ENCODE assay signal across 8 cellular contexts in the genomic region with DNA sequence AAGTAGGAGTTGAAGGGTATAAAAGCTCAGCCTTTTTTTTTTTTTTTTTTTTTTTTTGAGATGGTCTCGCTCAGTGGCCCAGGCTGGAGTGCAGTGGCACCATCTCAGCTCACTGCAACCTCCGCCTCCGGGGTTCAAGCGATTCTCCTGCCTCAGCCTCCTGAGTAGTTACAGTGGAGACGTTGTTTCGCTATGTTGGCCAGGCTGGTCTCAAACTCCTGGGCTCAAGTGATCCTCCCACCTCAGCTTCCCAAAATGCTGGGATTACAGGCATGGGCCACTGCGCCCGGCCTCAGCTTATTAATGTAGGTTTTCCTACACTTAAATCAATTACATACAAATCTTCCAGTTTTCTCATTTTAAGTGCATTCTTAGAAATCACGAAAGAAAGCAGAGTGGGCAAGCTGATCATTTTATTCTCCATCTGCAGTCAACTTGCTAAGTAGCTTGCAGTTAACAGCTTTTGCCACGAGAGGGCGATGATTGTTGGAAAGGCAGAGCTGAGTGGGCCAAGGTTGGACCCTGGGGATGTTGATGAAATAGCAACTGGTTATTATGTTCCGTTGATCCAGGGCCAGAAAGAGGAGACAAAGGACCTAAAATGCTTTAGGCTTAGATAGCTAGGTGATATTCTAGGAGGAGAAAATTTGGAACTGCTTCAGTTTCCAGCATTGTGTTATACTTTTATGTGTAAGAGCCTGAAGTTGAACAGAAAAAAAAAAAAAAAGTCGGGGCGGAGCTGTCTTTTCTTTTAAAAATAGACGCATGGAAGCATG.
DNase-seq lines count a peak whose midpoint lies in the region; ATAC-seq and TF ChIP-seq lines count a peak whose summit lies in the region.

No MANE protein-coding gene starts in this region.

- no peak overlapping the region for H3K4me3 ChIP-seq in A673 (ENCODE audit: low read depth, low read length, poor library complexity, severe bottlenecking)

- POLR2A ChIA-PET in A673 (lab: Charles Lee; ENCODE audit: low non-redundant PET): interaction anchor here (0.5 kb wide), 1 partner anchor 287 kb away, joined by 6 read pairs; no protein-coding TSS in a partner anchor

- TF ChIP-seq CTCF in A673 (conservative IDR thresholded peaks at IDR 0.05; ENCODE audit: low read depth, low read length) (peak; percentile 86), GM20000 (IDR thresholded peaks at IDR 0.05; ENCODE audit: extremely low read depth, missing control alignments) (peak; percentile 95)

- peak; percentile 79 for DNase-seq in A673 (ENCODE audit: low spot score)
- peak; percentile 67 for DNase-seq in GM20000 (ENCODE audit: low spot score)
- peak; percentile 53 for DNase-seq in NCI-H2227 treated with DMSO at 0.1 percent for 48 hours (lab: John Stamatoyannopoulos, UW)
- peak; percentile 35 for DNase-seq in activated CD4-positive, CD25-positive, alpha-beta regulatory T cell treated with anti-CD3 and anti-CD28 coated beads, Interleukin-2, amount 50 U/mL, for 16 hours (ENCODE audit: low read depth, low spot score)
- DNase-seq in central memory CD4-positive, alpha-beta T cell: peak; percentile 41
- peak; percentile 71 for DNase-seq in kidney tubule cell (ENCODE audit: low spot score)
- peak; percentile 73 to 76 for DNase-seq in stimulated activated CD4-positive, alpha-beta T cell treated with anti-CD3 and anti-CD28 coated beads, Interleukin-2, amount 100 ng/mL, for 24 hours

- H3K36me3 ChIP-seq in A673 (ENCODE audit: insufficient read depth, low read length, poor library complexity, severe bottlenecking): no peaks in the 10 kb centered on the region

- no peaks in the 10 kb centered on the region for H3K27me3 ChIP-seq in A673 (replicated peaks; ENCODE audit: insufficient read depth, low read depth, low read length, poor library complexity)

- H3K4me1 ChIP-seq in A673 (ENCODE audit: insufficient read depth, low read length, poor library complexity, severe bottlenecking): no peaks in the 10 kb centered on the region

- intact Hi-C loops in A673 (cut with micrococcal nuclease; ENCODE audit: unreplicated experiment): loop anchor here (2.0 kb wide), 1 partner anchor 302 kb away; no protein-coding TSS in a partner anchor

- no peaks in the 10 kb centered on the region for H3K9me3 ChIP-seq in A673 (ENCODE audit: low read depth, low read length, poor library complexity, severe bottlenecking)

- H3K27ac ChIP-seq in A673 (ENCODE audit: low read depth, low read length, poor library complexity, severe bottlenecking): no peak overlapping the region

- no peak for ATAC-seq in HG02798 (IDR thresholded peaks at IDR 0.05; ENCODE audit: poor library complexity, unreplicated experiment)

- BruUV-seq in A673 (replicated peaks; lab: Mats Ljungman, UMichigan): no TSS peak

- CTCF ChIA-PET in A673 (lab: Charles Lee): interaction anchor here (0.5 to 1.3 kb wide), 9 partner anchors 8 to 800 kb away, joined by 3 to 8 read pairs (median 4); no protein-coding TSS in a partner anchor
